ENCODE assay signal across 25 cellular contexts in the genomic region with DNA sequence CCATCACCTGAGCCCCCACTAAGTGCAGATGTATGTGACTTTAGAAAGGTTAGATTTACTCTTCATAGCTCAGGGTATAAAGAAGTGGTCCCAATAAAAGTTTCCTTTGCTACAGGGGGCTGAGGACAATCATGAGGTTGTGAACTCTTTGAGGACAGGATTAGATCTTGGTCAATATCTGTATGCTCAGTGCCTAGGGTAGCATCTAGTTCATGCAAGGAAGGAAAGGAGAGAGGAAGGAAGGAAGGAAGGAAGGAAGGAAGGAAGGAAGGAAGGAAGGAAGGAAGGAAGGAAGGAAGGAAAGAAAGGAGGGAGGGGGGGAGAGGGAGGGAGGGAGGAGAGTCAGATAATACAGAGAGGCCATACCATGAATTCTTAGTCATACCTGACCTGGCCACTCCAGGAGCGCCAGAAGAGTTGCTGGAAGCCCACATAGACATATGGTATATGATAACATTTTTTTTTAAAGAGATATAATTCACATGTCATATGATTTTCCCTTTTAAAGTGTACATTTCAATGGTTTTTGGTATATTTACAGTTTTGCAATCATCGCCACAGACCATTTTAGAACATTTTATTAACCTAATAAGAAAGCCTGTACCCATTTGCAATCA.
"Had no signal": no experiment of that assay in that cellular context is flagged by ENCODE, and none has a peak within 500 bp of the region (broad histone marks: within the 10 kb centered on the region; RNA-seq: fewer than 3 reads in every experiment).

No MANE protein-coding gene starts in this region.

- ATAC-seq: left cardiac atrium; left ventricle myocardium superior; sciatic nerve; stimulated activated memory B cell treated with anti-CD40 and anti-IgM and Interleukin-4, amounts not matched to agents 10 μg/mL and 1 μg/mL and 100 μg/mL, for 72 hours had no signal

- DNase-seq: activated CD4-positive, alpha-beta memory T cell treated with anti-CD3 and anti-CD28 coated beads for 36 hours; activated CD4-positive, alpha-beta T cell treated with anti-CD3 and anti-CD28 coated beads, Interleukin-2, amount 10 ng/mL, durations not matched to agents 24 days and 14 days; activated CD4-positive, CD25-positive, alpha-beta regulatory T cell treated with anti-CD3 and anti-CD28 coated beads, Interleukin-2, amount 50 U/mL, for 72 hours; activated CD8-positive, alpha-beta memory T cell treated with anti-CD3 and anti-CD28 coated beads, Interleukin-2, amount 50 U/mL, for 4 hours; activated gamma-delta T cell; activated naive CD4-positive, alpha-beta T cell treated with anti-CD3 and anti-CD28 coated beads, Interleukin-2, amount 10 ng/mL, durations not matched to agents 7 days and 5 days; activated naive CD8-positive, alpha-beta T cell treated with anti-CD3 and anti-CD28 coated beads, Interleukin-2, amount 10 ng/mL, durations not matched to agents 7 days and 5 days; activated T-cell treated with anti-CD3 and anti-CD28 coated beads, Interleukin-2, amount 50 U/mL, for 1 hour; caudate nucleus; endodermal cell; esophagus squamous epithelium; left cardiac atrium; left ventricle myocardium superior; ovary; stimulated activated CD4-positive, alpha-beta T cell treated with anti-CD3 and anti-CD28 coated beads, Interleukin-1b, Interleukin-23, amount 100 ng/mL, for 48 hours; stimulated activated CD4-positive, alpha-beta T cell treated with anti-CD3 and anti-CD28 coated beads, Interleukin-4, amount 100 ng/mL, for 4 hours; stimulated activated CD8-positive, alpha-beta memory T cell treated with anti-CD3 and anti-CD28 coated beads, Interleukin-4, amount 100 ng/mL, for 48 hours; T-helper 9 cell had no signal

- H3K4me3 ChIP-seq: ascending aorta, esophagus squamous epithelium, ovary, skin epidermis, suprapubic skin, tibial artery had no signal

- H3K9me3 ChIP-seq: ascending aorta, esophagus squamous epithelium, neutrophil, ovary, suprapubic skin, tibial artery had no signal

- H3K36me3 ChIP-seq: ascending aorta, esophagus squamous epithelium, neutrophil, ovary, suprapubic skin, tibial artery had no signal

- H3K27ac ChIP-seq: ascending aorta, neutrophil, ovary, suprapubic skin, tibial artery had no signal

- H3K27me3 ChIP-seq: ascending aorta, esophagus squamous epithelium, neutrophil, ovary, suprapubic skin, tibial artery had no signal
